Comparison of ENCODE assay signal across 9 cellular contexts in the genomic region with DNA sequence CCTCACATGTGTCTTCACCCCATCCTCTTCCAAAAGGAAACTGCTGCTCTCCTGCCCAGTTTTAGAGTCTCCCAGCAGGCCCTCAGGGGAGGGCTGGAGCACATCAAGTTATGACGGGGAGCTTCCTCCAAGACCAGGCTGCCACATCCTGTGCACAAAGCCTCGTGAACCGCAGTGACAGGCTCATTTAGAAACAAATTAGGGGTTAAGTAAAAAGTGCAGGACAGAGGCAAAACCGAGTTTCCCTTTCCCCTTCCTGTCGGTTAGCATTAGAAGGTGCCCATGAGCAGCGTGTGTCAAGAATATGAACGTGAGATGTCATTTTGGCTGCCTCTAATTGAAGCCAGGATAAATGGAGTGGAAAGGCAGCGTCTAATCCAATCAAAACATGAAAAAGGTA.
DNase-seq lines count a peak whose midpoint lies in the region; ATAC-seq, FAIRE-seq and TF ChIP-seq lines count a peak whose summit lies in the region.
"Had no signal": no experiment of that assay in that cellular context is flagged by ENCODE, and none has a peak within 500 bp of the region (broad histone marks: within the 10 kb centered on the region; RNA-seq: fewer than 3 reads in every experiment).

No MANE protein-coding gene starts in this region.

- no peaks in the 10 kb centered on the region for H3K9me3 Mint-ChIP-seq in natural killer cell treated with Interleukin-12 subunit alpha and Interleukin-12 subunit beta and Interleukin-15 and Interleukin-18, amount 100 ng/mL, for 72 hours

- peaks cover 5 to 19% of the 10 kb centered on the region in 2 donors for H3K27me3 Mint-ChIP-seq in natural killer cell treated with Interleukin-12 subunit alpha and Interleukin-12 subunit beta and Interleukin-15 and Interleukin-18, amount 100 ng/mL, for 72 hours

- no peaks in the 10 kb centered on the region for H3K27me3 ChIP-seq in SK-N-SH (ENCODE audit: insufficient read depth)

- no peaks in the 10 kb centered on the region for H3K36me3 ChIP-seq in SK-N-SH (replicated peaks in 1 of 2; ENCODE audit: control insufficient read depth in 1 of 2, insufficient read depth in 2 of 2, low read length in 1 of 2)

- no peak overlapping the region for H2AFZ ChIP-seq in SK-N-SH (ENCODE audit: low read depth)

- 7% methylated on average over 8 of the region's 8 CpGs for WGBS in SK-N-SH (ENCODE audit: low lambda C conversion rate)

- TF ChIP-seq RAD21 in SK-N-SH (IDR thresholded peaks at IDR 0.05; ENCODE audit: low read length): no peak

- H3K9ac ChIP-seq in SK-N-SH: no peak overlapping the region

- no peaks in the 10 kb centered on the region for H3K9me3 ChIP-seq in SK-N-SH

- ATAC-seq in HG02885 (IDR thresholded peaks at IDR 0.05; ENCODE audit: poor library complexity, unreplicated experiment): peak; percentile 92
- ATAC-seq in natural killer cell treated with Interleukin-12 subunit alpha and Interleukin-12 subunit beta and Interleukin-15 and Interleukin-18, amount 100 ng/mL, for 72 hours: peak; percentile 96 to 98

- H3K4me3 ChIP-seq in SK-N-SH (ENCODE audit: low read depth in 2 of 2, low read length in 1 of 2): no peak overlapping the region

- H3K27ac ChIP-seq in SK-N-SH (ENCODE audit: low read depth in 2 of 2, low read length in 1 of 2): no peak overlapping the region
- H3K27ac ChIP-seq: 22Rv1 had no signal

- peak overlapping the region; percentile 40 to 57 for H3K27ac Mint-ChIP-seq in natural killer cell treated with Interleukin-12 subunit alpha and Interleukin-12 subunit beta and Interleukin-15 and Interleukin-18, amount 100 ng/mL, for 72 hours

- POLR2A ChIA-PET in SK-N-SH (lab: Yijun Ruan, JAX): no interaction called here

- TF ChIP-seq EP300 in SK-N-SH (IDR thresholded peaks at IDR 0.05; ENCODE audit: borderline replicate concordance in 1 of 2, low read depth in 1 of 2, low read length in 1 of 2): no peak

- no peak for TF ChIP-seq CTCF in SK-N-SH (IDR thresholded peaks at IDR 0.05)

- H3K4me1 Mint-ChIP-seq in natural killer cell treated with Interleukin-12 subunit alpha and Interleukin-12 subunit beta and Interleukin-15 and Interleukin-18, amount 100 ng/mL, for 72 hours (ENCODE audit: low read depth in 2 of 2): peaks cover 21 to 25% of the 10 kb centered on the region in 2 donors

- no peaks in the 10 kb centered on the region for H4K20me1 ChIP-seq in SK-N-SH (ENCODE audit: insufficient read depth)

- peaks cover 3% of the 10 kb centered on the region for H3F3A ChIP-seq in SK-N-SH (replicated peaks; ENCODE audit: insufficient read depth)

- no peak for FAIRE-seq in HTR-8/SVneo (lab: Jason Lieb, UNC)

- H3K9me2 ChIP-seq in SK-N-SH: no peaks in the 10 kb centered on the region

- no peaks in the 10 kb centered on the region for H3K4me1 ChIP-seq in SK-N-SH (ENCODE audit: control insufficient read depth in 1 of 2, insufficient read depth in 2 of 2, low read depth in 1 of 2, low read length in 1 of 2)

- CTCF ChIA-PET in SK-N-SH (lab: Yijun Ruan, JAX): no interaction called here

- H3K4me2 ChIP-seq in SK-N-SH: no peak overlapping the region

- peak overlapping the region; percentile 61 for H3K4me3 Mint-ChIP-seq in natural killer cell treated with Interleukin-12 subunit alpha and Interleukin-12 subunit beta and Interleukin-15 and Interleukin-18, amount 100 ng/mL, for 72 hours

- no peaks in the 10 kb centered on the region for H3K79me2 ChIP-seq in SK-N-SH (ENCODE audit: insufficient read depth)

- DNase-seq in NCI-H748 (lab: John Stamatoyannopoulos, UW; ENCODE audit: unreplicated experiment) (peak; percentile 2), NCI-H748 treated with DMSO at 0.1 percent for 48 hours (lab: John Stamatoyannopoulos, UW) (no peak), NOMO-1 treated with DMSO at 0.1 percent for 48 hours (lab: John Stamatoyannopoulos, UW; ENCODE audit: unreplicated experiment) (peak; percentile 95), SK-N-SH (no peak), COLO668 (lab: John Stamatoyannopoulos, UW; ENCODE audit: unreplicated experiment) (no peak), HTR-8/SVneo (ENCODE audit: insufficient read length, low spot score) (no peak)
- DNase-seq in natural killer cell treated with Interleukin-12 subunit alpha and Interleukin-12 subunit beta and Interleukin-15 and Interleukin-18, amount 100 ng/mL, for 72 hours (ENCODE audit: low spot score): peak; percentile 78

- H3K36me3 Mint-ChIP-seq in natural killer cell treated with Interleukin-12 subunit alpha and Interleukin-12 subunit beta and Interleukin-15 and Interleukin-18, amount 100 ng/mL, for 72 hours: no peaks in the 10 kb centered on the region

TF ChIP-seq in SK-N-SH, 30 proteins besides CTCF, POLR2A, EP300 and RAD21:
- TF ChIP-seq GATA2 (CRISPR knock-in tag; IDR thresholded peaks at IDR 0.05): no peak
- no peak for TF ChIP-seq NRF1 (IDR thresholded peaks at IDR 0.05; ENCODE audit: low read depth, low read length)
- no peak for TF ChIP-seq MXI1 (IDR thresholded peaks at IDR 0.05; ENCODE audit: low read depth, low read length)
- TF ChIP-seq, protein P1, sequence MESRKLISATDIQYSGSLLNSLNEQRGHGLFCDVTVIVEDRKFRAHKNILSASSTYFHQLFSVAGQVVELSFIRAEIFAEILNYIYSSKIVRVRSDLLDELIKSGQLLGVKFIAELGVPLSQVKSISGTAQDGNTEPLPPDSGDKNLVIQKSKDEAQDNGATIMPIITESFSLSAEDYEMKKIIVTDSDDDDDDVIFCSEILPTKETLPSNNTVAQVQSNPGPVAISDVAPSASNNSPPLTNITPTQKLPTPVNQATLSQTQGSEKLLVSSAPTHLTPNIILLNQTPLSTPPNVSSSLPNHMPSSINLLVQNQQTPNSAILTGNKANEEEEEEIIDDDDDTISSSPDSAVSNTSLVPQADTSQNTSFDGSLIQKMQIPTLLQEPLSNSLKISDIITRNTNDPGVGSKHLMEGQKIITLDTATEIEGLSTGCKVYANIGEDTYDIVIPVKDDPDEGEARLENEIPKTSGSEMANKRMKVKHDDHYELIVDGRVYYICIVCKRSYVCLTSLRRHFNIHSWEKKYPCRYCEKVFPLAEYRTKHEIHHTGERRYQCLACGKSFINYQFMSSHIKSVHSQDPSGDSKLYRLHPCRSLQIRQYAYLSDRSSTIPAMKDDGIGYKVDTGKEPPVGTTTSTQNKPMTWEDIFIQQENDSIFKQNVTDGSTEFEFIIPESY (IDR thresholded peaks at IDR 0.05; ENCODE audit: borderline replicate concordance, low read depth): no peak
- TF ChIP-seq, protein P2, sequence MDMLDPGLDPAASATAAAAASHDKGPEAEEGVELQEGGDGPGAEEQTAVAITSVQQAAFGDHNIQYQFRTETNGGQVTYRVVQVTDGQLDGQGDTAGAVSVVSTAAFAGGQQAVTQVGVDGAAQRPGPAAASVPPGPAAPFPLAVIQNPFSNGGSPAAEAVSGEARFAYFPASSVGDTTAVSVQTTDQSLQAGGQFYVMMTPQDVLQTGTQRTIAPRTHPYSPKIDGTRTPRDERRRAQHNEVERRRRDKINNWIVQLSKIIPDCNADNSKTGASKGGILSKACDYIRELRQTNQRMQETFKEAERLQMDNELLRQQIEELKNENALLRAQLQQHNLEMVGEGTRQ (IDR thresholded peaks at IDR 0.05; ENCODE audit: borderline replicate concordance, low read depth, low read length): no peak
- TF ChIP-seq FOSL2 (IDR thresholded peaks at IDR 0.05; ENCODE audit: borderline replicate concordance, low read depth): no peak
- TF ChIP-seq ELF1 (IDR thresholded peaks at IDR 0.05): no peak
- TF ChIP-seq, protein P3, sequence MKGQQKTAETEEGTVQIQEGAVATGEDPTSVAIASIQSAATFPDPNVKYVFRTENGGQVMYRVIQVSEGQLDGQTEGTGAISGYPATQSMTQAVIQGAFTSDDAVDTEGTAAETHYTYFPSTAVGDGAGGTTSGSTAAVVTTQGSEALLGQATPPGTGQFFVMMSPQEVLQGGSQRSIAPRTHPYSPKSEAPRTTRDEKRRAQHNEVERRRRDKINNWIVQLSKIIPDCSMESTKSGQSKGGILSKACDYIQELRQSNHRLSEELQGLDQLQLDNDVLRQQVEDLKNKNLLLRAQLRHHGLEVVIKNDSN (IDR thresholded peaks at IDR 0.05; ENCODE audit: borderline replicate concordance, low read depth): no peak
- TF ChIP-seq POLR2AphosphoS5 (IDR thresholded peaks at IDR 0.05; ENCODE audit: low read depth, low read length): no peak
- no peak for TF ChIP-seq CHD2 (IDR thresholded peaks at IDR 0.05; ENCODE audit: low read length, partially characterized antibody)
- TF ChIP-seq, protein P4, sequence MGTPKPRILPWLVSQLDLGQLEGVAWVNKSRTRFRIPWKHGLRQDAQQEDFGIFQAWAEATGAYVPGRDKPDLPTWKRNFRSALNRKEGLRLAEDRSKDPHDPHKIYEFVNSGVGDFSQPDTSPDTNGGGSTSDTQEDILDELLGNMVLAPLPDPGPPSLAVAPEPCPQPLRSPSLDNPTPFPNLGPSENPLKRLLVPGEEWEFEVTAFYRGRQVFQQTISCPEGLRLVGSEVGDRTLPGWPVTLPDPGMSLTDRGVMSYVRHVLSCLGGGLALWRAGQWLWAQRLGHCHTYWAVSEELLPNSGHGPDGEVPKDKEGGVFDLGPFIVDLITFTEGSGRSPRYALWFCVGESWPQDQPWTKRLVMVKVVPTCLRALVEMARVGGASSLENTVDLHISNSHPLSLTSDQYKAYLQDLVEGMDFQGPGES (IDR thresholded peaks at IDR 0.05; ENCODE audit: low read depth, low read length): no peak
- TF ChIP-seq RXRA (IDR thresholded peaks at IDR 0.05; ENCODE audit: borderline replicate concordance, low read depth): no peak
- no peak for TF ChIP-seq RFX5 (IDR thresholded peaks at IDR 0.05; ENCODE audit: low read length)
- TF ChIP-seq JUND (IDR thresholded peaks at IDR 0.05): no peak
- TF ChIP-seq TCF12 (IDR thresholded peaks at IDR 0.05): no peak
- no peak for TF ChIP-seq EZH2phosphoT487 (IDR thresholded peaks at IDR 0.05; ENCODE audit: borderline replicate concordance, low read depth)
- no peak for TF ChIP-seq TAF1 (IDR thresholded peaks at IDR 0.05; ENCODE audit: borderline replicate concordance, low read depth, low read length)
- no peak for TF ChIP-seq SMC3 (IDR thresholded peaks at IDR 0.05; ENCODE audit: low read depth, low read length)
- TF ChIP-seq, protein P5, sequence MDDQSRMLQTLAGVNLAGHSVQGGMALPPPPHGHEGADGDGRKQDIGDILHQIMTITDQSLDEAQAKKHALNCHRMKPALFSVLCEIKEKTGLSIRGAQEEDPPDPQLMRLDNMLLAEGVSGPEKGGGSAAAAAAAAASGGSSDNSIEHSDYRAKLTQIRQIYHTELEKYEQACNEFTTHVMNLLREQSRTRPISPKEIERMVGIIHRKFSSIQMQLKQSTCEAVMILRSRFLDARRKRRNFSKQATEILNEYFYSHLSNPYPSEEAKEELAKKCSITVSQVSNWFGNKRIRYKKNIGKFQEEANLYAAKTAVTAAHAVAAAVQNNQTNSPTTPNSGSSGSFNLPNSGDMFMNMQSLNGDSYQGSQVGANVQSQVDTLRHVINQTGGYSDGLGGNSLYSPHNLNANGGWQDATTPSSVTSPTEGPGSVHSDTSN (IDR thresholded peaks at IDR 0.05): no peak

Comparison
In these comparisons a context has a peak if more than half of its experiments do, and no peak if none do; other contexts are left out.
1. DNase-seq: peak in NCI-H748 (single experiment), NOMO-1 treated with DMSO at 0.1 percent for 48 hours (single experiment) and natural killer cell treated with Interleukin-12 subunit alpha and Interleukin-12 subunit beta and Interleukin-15 and Interleukin-18, amount 100 ng/mL, for 72 hours (single experiment); none in NCI-H748 treated with DMSO at 0.1 percent for 48 hours (single experiment), SK-N-SH (single experiment), COLO668 (single experiment) and HTR-8/SVneo (single experiment).